Comparison of ENCODE assay signal across 6 cellular contexts in genomic region chr14:54392986-54393884, GRCh38. TPM values are rescaled to one million over a fixed set of nuclear protein-coding genes. Genes with fewer than 3 reads are reported as not detected.
DNase-seq lines count a peak whose midpoint lies in the region; FAIRE-seq and TF ChIP-seq lines count a peak whose summit lies in the region.
"Not testable (repeated sequence)": the region's sequence is repeated elsewhere in the genome, so short reads cannot be mapped to it uniquely, and the experiment has no call there.

No MANE protein-coding gene starts in this region.

- not testable (repeated sequence) for H3K56ac ChIP-seq in H9 (ENCODE audit: insufficient read length, low read depth, low read length)

- H3K27ac Mint-ChIP-seq in H9; glutamatergic neuron (ENCODE audit: unreplicated experiment): not testable (repeated sequence)

- not testable (repeated sequence) for H2BK15ac ChIP-seq in H9 (ENCODE audit: low read depth, low read length)

- not testable (repeated sequence) for H3K9me3 ChIP-seq in ES-I3 (ENCODE audit: control insufficient read depth, insufficient read depth, low read length); H9 (ENCODE audit: control insufficient read depth, low read depth, low read length)

- H3K4ac ChIP-seq in H9 (ENCODE audit: low read depth, low read length), result not testable (repeated sequence)

- H3K4me1 ChIP-seq in ES-I3 (ENCODE audit: insufficient read depth, low read length); H9 (ENCODE audit: insufficient read depth, low read length): not testable (repeated sequence)

- not testable (repeated sequence) for TF ChIP-seq CTCF in H9 (conservative IDR thresholded peaks at IDR 0.05); bronchial epithelial cell (IDR thresholded peaks at IDR 0.05; ENCODE audit: insufficient read depth, low read length, severe bottlenecking); glutamatergic neuron (IDR thresholded peaks at IDR 0.05; ENCODE audit: partially characterized antibody, unreplicated experiment)

- H3K36me3 ChIP-seq in ES-I3 (ENCODE audit: insufficient read depth, low read length); bronchial epithelial cell (ENCODE audit: control insufficient read depth, insufficient read depth, low read length): not testable (repeated sequence)

- intact Hi-C loops in posterior vena cava (cut with DNase I), result not testable (repeated sequence)

- H3K14ac ChIP-seq in H9 (ENCODE audit: insufficient read depth, low read length), result not testable (repeated sequence)

- peaks cover 11 to 15% of the 10 kb centered on the region in 2 experiments for H3K4me1 Mint-ChIP-seq in H9
- not testable (repeated sequence) for H3K4me1 Mint-ChIP-seq in glutamatergic neuron (ENCODE audit: low read depth, unreplicated experiment)

- not testable (repeated sequence) for H2BK120ac ChIP-seq in H9 (ENCODE audit: low read depth, low read length, poor library complexity, severe bottlenecking)

- not testable (repeated sequence) for H3K27me3 ChIP-seq in H9 (ENCODE audit: insufficient read depth, low read length); bronchial epithelial cell (ENCODE audit: control insufficient read depth, insufficient read depth, low read length)

- H4K8ac ChIP-seq in H9 (replicated peaks; ENCODE audit: insufficient read length, low read depth, low read length), result not testable (repeated sequence)

- H2BK5ac ChIP-seq in H9 (ENCODE audit: insufficient read length, low read length), result not testable (repeated sequence)

- not testable (repeated sequence) for H2AK5ac ChIP-seq in H9 (ENCODE audit: insufficient read length, low read length)

- H3K23ac ChIP-seq in H9 (ENCODE audit: insufficient read length, low read depth, low read length), result not testable (repeated sequence)

- H4K91ac ChIP-seq in H9 (ENCODE audit: insufficient read length, low read depth, low read length), result not testable (repeated sequence)

- H2BK12ac ChIP-seq in H9 (ENCODE audit: insufficient read length, low read depth, low read length), result not testable (repeated sequence)

- H3K4me2 ChIP-seq in H9 (ENCODE audit: insufficient read depth, insufficient read length, low read length), result not testable (repeated sequence)

- H3K79me2 ChIP-seq in H9 (ENCODE audit: insufficient read depth, low read length), result not testable (repeated sequence)

- H3K27me3 Mint-ChIP-seq in H9 (ENCODE audit: low read depth), result not testable (repeated sequence)
- peaks cover 11% of the 10 kb centered on the region for H3K27me3 Mint-ChIP-seq in glutamatergic neuron (ENCODE audit: unreplicated experiment)

- H4K20me1 ChIP-seq in H9 (ENCODE audit: control insufficient read depth, insufficient read depth, insufficient read length), result not testable (repeated sequence)

- H3K27ac ChIP-seq in H9 (ENCODE audit: insufficient read length, low read depth, low read length), result not testable (repeated sequence)

- not testable (repeated sequence) for H3K4me3 Mint-ChIP-seq in H9
- H3K4me3 Mint-ChIP-seq in glutamatergic neuron (ENCODE audit: unreplicated experiment), result peak overlapping the region; percentile 72

- not testable (repeated sequence) for H3K23me2 ChIP-seq in H9 (ENCODE audit: insufficient read length, low read depth, low read length, poor library complexity, severe bottlenecking)

- not testable (repeated sequence) for H3K79me1 ChIP-seq in H9 (ENCODE audit: insufficient read depth, low read depth, low read length, poor library complexity, severe bottlenecking)

- peak overlapping the region; percentile 45; the same call in 1 of the 2 replicates for H3K9ac ChIP-seq in ES-I3 (ENCODE audit: low read depth, low read length)
- not testable (repeated sequence) for H3K9ac ChIP-seq in H9 (ENCODE audit: extremely low read depth, insufficient read length, low read length)

- H2BK20ac ChIP-seq in H9 (ENCODE audit: low read depth, low read length, poor library complexity, severe bottlenecking), result not testable (repeated sequence)

- FAIRE-seq in bronchial epithelial cell (lab: Jason Lieb, UNC), result not testable (repeated sequence)

- not testable (repeated sequence) for H3K36me3 Mint-ChIP-seq in H9 (ENCODE audit: insufficient read depth in 1 of 3, low read depth in 3 of 3); glutamatergic neuron (ENCODE audit: unreplicated experiment)

- not testable (repeated sequence) for H3K9me3 Mint-ChIP-seq in H9; glutamatergic neuron (ENCODE audit: unreplicated experiment)

- not testable (repeated sequence) for H4K5ac ChIP-seq in H9 (ENCODE audit: insufficient read length, low read depth, low read length)

- peak overlapping the region; percentile 22 for H3K4me3 ChIP-seq in bronchial epithelial cell (ENCODE audit: low read depth, low read length)

- H2AFZ ChIP-seq in H9 (ENCODE audit: low read length), result not testable (repeated sequence)

- peak; percentile 43 for DNase-seq in H9
- DNase-seq in NCI-H510A (lab: John Stamatoyannopoulos, UW), result peak; percentile 2
- not testable (repeated sequence) for DNase-seq in bronchial epithelial cell (ENCODE audit: low read depth); glutamatergic neuron
- DNase-seq in posterior vena cava (ENCODE audit: low spot score), result peak; percentile 73

- H3T11ph ChIP-seq in H9 (ENCODE audit: low read length), result not testable (repeated sequence)

- WGBS in H9 (ENCODE audit: extremely low coverage, insufficient read length, low lambda C conversion rate), result no CpG with 5 or more reads among the region's 68 CpGs

- not testable (repeated sequence) for H3K18ac ChIP-seq in H9 (ENCODE audit: insufficient read length, low read depth, low read length)

RNA-seq across cellular contexts. Expression of gene CDKN3, which starts 3.6 kb away (rescaled TPM):
- total RNA-seq in H9 (2021) (45.9 and 50.0 TPM in 2 replicates), bronchial epithelial cell (3.7 and 15.4 TPM in 2 replicates), glutamatergic neuron (ENCODE audit: unreplicated experiment) (4.4 TPM), posterior vena cava (1 to 10 TPM; 1.4 to 3.4 TPM)

RNA-seq across cellular contexts. Expression of gene CNIH1, which starts 47.9 kb away (rescaled TPM):
- total RNA-seq in H9 (2021) (99.3 and 108 TPM in 2 replicates), bronchial epithelial cell (54.5 and 125 TPM in 2 replicates), glutamatergic neuron (ENCODE audit: unreplicated experiment) (71.9 TPM), posterior vena cava (100 to 1,000 TPM; 104 to 110 TPM)
